ENCODE assay signal across 19 cellular contexts in the genomic region with DNA sequence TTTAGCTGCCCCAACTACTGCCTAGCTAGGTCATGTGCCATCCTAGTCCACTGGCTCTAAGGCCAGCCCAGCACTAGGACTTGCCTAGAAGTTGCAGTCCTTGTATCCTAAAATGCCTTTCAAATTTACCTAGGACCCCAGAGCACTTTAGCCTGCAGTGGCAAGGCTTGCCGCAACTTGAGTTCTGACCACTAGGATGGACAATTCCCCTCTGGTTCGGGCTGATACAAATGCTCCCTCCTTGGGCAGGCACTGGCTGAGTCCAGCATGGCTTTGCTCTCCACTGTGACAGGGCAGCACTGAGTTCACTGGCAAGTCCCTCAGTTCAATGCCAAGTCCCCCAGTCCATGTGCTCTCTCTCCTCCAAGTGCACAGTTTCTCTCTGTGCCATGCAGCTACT. TPM values are rescaled to one million over a fixed set of nuclear protein-coding genes. Genes with fewer than 3 reads are reported as not detected.
A peak's percentile ranks its signal among the peaks of the same experiment; 100 is the strongest.
DNase-seq lines count a peak whose midpoint lies in the region; ATAC-seq, FAIRE-seq and TF ChIP-seq lines count a peak whose summit lies in the region.
"Had no signal": no experiment of that assay in that cellular context is flagged by ENCODE, and none has a peak within 500 bp of the region (broad histone marks: within the 10 kb centered on the region; RNA-seq: fewer than 3 reads in every experiment).

No MANE protein-coding gene starts in this region.

- H3K4me1 ChIP-seq in H1 (replicated peaks in 1 of 4; ENCODE audit: control insufficient read depth in 3 of 4, insufficient read depth in 4 of 4, low read length in 3 of 4) (peaks cover 0 to 7% (median 4%) of the 10 kb centered on the region in 4 experiments; a peak in 5 of 7 replicates), neuronal stem cell (ENCODE audit: control insufficient read depth in 2 of 2, insufficient read depth in 1 of 2, low read depth in 1 of 2, low read length in 2 of 2) (no peaks in the 10 kb centered on the region)
- H3K4me1 ChIP-seq: Peyer's patch had no signal

- no peak for TF ChIP-seq POLR2A in H1 (IDR thresholded peaks at IDR 0.05; ENCODE audit: control extremely low read depth in 1 of 2, low read depth in 2 of 2, low read length in 2 of 2)

- peak; percentile 4; the same call in 1 of the 2 replicates for TF ChIP-seq CTCF in HFFc6 (IDR thresholded peaks at IDR 0.05)
- peak; percentile 25 to 61 (median 35); a peak in 3 of 4 replicates for TF ChIP-seq CTCF in H1 (IDR thresholded peaks at IDR 0.05; ENCODE audit: control extremely low read depth in 1 of 3, insufficient read depth in 1 of 3, low read depth in 1 of 3, low read length in 3 of 3)
- TF ChIP-seq CTCF in endothelial cell (IDR thresholded peaks at IDR 0.05; ENCODE audit: unreplicated experiment): no peak

- H3K27me3 ChIP-seq in H1 (replicated peaks in 1 of 4; ENCODE audit: control insufficient read depth in 3 of 4, extremely low read depth in 1 of 4, insufficient read depth in 3 of 4, low read length in 3 of 4) (no peaks in the 10 kb centered on the region), neuronal stem cell (ENCODE audit: control insufficient read depth in 3 of 3, insufficient read depth in 3 of 3, low read depth in 1 of 3, low read length in 3 of 3) (no peaks in the 10 kb centered on the region)
- H3K27me3 ChIP-seq: MG63, Peyer's patch had no signal

- CTCF ChIA-PET in H1 (lab: Charles Lee; ENCODE audit: partially characterized antibody): interaction anchor here (0.6 to 3.8 kb wide), 10 partner anchors 8 to 137 kb away, joined by 3 to 16 read pairs (median 4); partner anchors contain the start of genes TAOK2 and TMEM219

- H3K9me3 ChIP-seq in H1 (ENCODE audit: insufficient read depth in 2 of 2, low read depth in 1 of 2, low read length in 1 of 2) (no peaks in the 10 kb centered on the region), neuronal stem cell (replicated peaks in 1 of 2; ENCODE audit: control insufficient read depth in 2 of 2, insufficient read depth in 1 of 2, low read depth in 1 of 2, low read length in 2 of 2) (peaks cover 0 to 3% of the 10 kb centered on the region in 2 donors)
- H3K9me3 ChIP-seq: Peyer's patch had no signal

- no peak overlapping the region for H4K5ac ChIP-seq in H1 (ENCODE audit: insufficient read length, low read depth, low read length)

- H2BK12ac ChIP-seq in H1 (ENCODE audit: low read depth, low read length) (peak overlapping the region; percentile 45; the same call in 1 of the 2 replicates), neuronal stem cell (ENCODE audit: low read length) (no peak overlapping the region)

- H3K23ac ChIP-seq in H1 (ENCODE audit: insufficient read length) (no peak overlapping the region), neuronal stem cell (ENCODE audit: low read depth, low read length, poor library complexity) (no peak overlapping the region)

- H3K4ac ChIP-seq in H1 (replicated peaks; ENCODE audit: insufficient read length, low read depth, low read length) (no peak overlapping the region), neuronal stem cell (ENCODE audit: low read length) (no peak overlapping the region)

- ATAC-seq in GM18519 (IDR thresholded peaks at IDR 0.05; ENCODE audit: low FRiP score, unreplicated experiment): no peak

- H4K20me1 ChIP-seq in H1 (replicated peaks in 1 of 2; ENCODE audit: control insufficient read depth in 1 of 2, insufficient read depth in 2 of 2, low read length in 2 of 2): no peaks in the 10 kb centered on the region

- H3K79me2 ChIP-seq in H1 (ENCODE audit: control insufficient read depth in 1 of 2, insufficient read depth in 2 of 2, low read length in 2 of 2): no peaks in the 10 kb centered on the region

- no peak overlapping the region for H3K56ac ChIP-seq in H1 (replicated peaks; ENCODE audit: insufficient read length, low read depth, low read length)

- no peak; a peak in 1 of 4 replicates for TF ChIP-seq RAD21 in H1 (IDR thresholded peaks at IDR 0.05 in 1 of 2, conservative IDR thresholded peaks at IDR 0.05 in 1 of 2; ENCODE audit: low read depth in 2 of 2, low read length in 2 of 2)

- no peak overlapping the region for H3K14ac ChIP-seq in H1 (ENCODE audit: insufficient read length)
- H3K14ac ChIP-seq in neuronal stem cell (ENCODE audit: low read length): no peak overlapping the region

- H3K27ac ChIP-seq in H1 (ENCODE audit: low read depth, low read length) (no peak overlapping the region), neuronal stem cell (replicated peaks; ENCODE audit: low read length) (no peak overlapping the region)
- H3K27ac ChIP-seq: GM23248, Peyer's patch had no signal

- peak overlapping the region; percentile 63 for H2BK5ac ChIP-seq in H1 (ENCODE audit: low read depth, low read length)
- H2BK5ac ChIP-seq in neuronal stem cell (ENCODE audit: low read length): no peak overlapping the region

- no peak overlapping the region for H2BK20ac ChIP-seq in H1 (ENCODE audit: low read length)

- WGBS in H1 (ENCODE audit: extremely low coverage in 1 of 2, insufficient coverage in 1 of 2, insufficient read length in 1 of 2, insufficient replicate concordance in 2 of 2, low coverage in 1 of 2, low lambda C conversion rate in 2 of 2, missing lambda C conversion rate in 1 of 2), 2 experiments: 83% methylated on average over 2 of the region's 2 CpGs; no CpG with 5 or more reads in 1 of the 2 experiments
- WGBS in neuronal stem cell (ENCODE audit: extremely low coverage in 2 of 2, insufficient read length in 2 of 2, insufficient replicate concordance in 1 of 2), 2 donors: no CpG with 5 or more reads among the region's 2 CpGs

- H3K4me3 ChIP-seq in H1 (ENCODE audit: extremely low read depth in 1 of 4, insufficient read depth in 2 of 4, low read depth in 3 of 4, low read length in 4 of 4): no peak overlapping the region
- no peak overlapping the region for H3K4me3 ChIP-seq in neuronal stem cell (ENCODE audit: low read length in 2 of 2)
- H3K4me3 ChIP-seq: GM23248, MG63, Peyer's patch had no signal

- H2BK120ac ChIP-seq in H1 (replicated peaks; ENCODE audit: low read depth, low read length): no peak overlapping the region
- no peak overlapping the region for H2BK120ac ChIP-seq in neuronal stem cell (ENCODE audit: low read depth, low read length)

- H2AK5ac ChIP-seq in H1 (ENCODE audit: low read depth, low read length) (no peak overlapping the region), neuronal stem cell (ENCODE audit: low read depth, low read length) (no peak overlapping the region)

- peaks cover 4% of the 10 kb centered on the region for H3K9me3 Mint-ChIP-seq in HFFc6
- no peaks in the 10 kb centered on the region for H3K9me3 Mint-ChIP-seq in endothelial cell (ENCODE audit: unreplicated experiment)

- no peak for FAIRE-seq in H1 (lab: Jason Lieb, UNC)
- FAIRE-seq: GM12891, GM19239 had no signal

- H3K27me3 Mint-ChIP-seq in HFFc6 (ENCODE audit: insufficient read depth): peaks cover 2% of the 10 kb centered on the region
- no peaks in the 10 kb centered on the region for H3K27me3 Mint-ChIP-seq in endothelial cell (ENCODE audit: unreplicated experiment)

- H3K79me1 ChIP-seq in H1 (ENCODE audit: low read depth, low read length) (no peaks in the 10 kb centered on the region), neuronal stem cell (ENCODE audit: low read depth, low read length) (no peaks in the 10 kb centered on the region)

- TF ChIP-seq EP300 in H1 (IDR thresholded peaks at IDR 0.05; ENCODE audit: borderline replicate concordance in 1 of 2, low read depth in 2 of 2, low read length in 2 of 2): no peak

- 0 out of 2 replicates have a peak overlapping the region, but pooled peaks have one; percentile 6 for H2BK15ac ChIP-seq in H1 (ENCODE audit: low read length)
- no peak overlapping the region for H2BK15ac ChIP-seq in neuronal stem cell (ENCODE audit: low read length)

- H3K18ac ChIP-seq in H1 (ENCODE audit: extremely low read depth, low read length) (peak overlapping the region; percentile 44; the same call in 1 of the 2 replicates), neuronal stem cell (ENCODE audit: low read length) (peak overlapping the region; percentile 70)

- no peak overlapping the region for H4K8ac ChIP-seq in H1 (ENCODE audit: extremely low read depth, insufficient read depth, low read length)
- H4K8ac ChIP-seq in neuronal stem cell (ENCODE audit: low read depth, low read length): no peak overlapping the region

- H3K4me2 ChIP-seq in H1 (ENCODE audit: insufficient read depth in 1 of 2, low read depth in 2 of 2, low read length in 2 of 2): no peak overlapping the region
- H3K4me2 ChIP-seq in neuronal stem cell (ENCODE audit: insufficient read depth, low read length, poor library complexity, severe bottlenecking): no peak overlapping the region

- no peak overlapping the region for H3K4me3 Mint-ChIP-seq in HFFc6
- H3K4me3 Mint-ChIP-seq in endothelial cell (ENCODE audit: unreplicated experiment): no peak overlapping the region

- DNase-seq in ELF-1 (ENCODE audit: low read depth, low spot score) (peak; percentile 26), HFFc6 (no peak), H1 (ENCODE audit: low read depth in 1 of 2, low spot score in 2 of 2) (peak in 1 of 2 experiments; percentile 52), neuronal stem cell (ENCODE audit: low spot score) (no peak), NCI-H2171 (lab: John Stamatoyannopoulos, UW) (no peak), endothelial cell (ENCODE audit: low spot score) (no peak)
- DNase-seq: AML-193, DMS53, GM23248, MG63, NCI-H1105, NCI-H187, NCI-H446 treated with DMSO at 0.1 percent for 48 hours, NCI-H774, Right ventricle myocardium superior had no signal

- peak overlapping the region; percentile 88 for H4K91ac ChIP-seq in H1 (replicated peaks; ENCODE audit: insufficient read length, low read length)
- no peak overlapping the region for H4K91ac ChIP-seq in neuronal stem cell (ENCODE audit: low read depth, low read length, poor library complexity)

- H3K9ac ChIP-seq in H1 (replicated peaks in 1 of 4; ENCODE audit: extremely low read depth in 1 of 4, low read depth in 3 of 4, low read length in 3 of 4): no peak overlapping the region
- H3K9ac ChIP-seq in neuronal stem cell (ENCODE audit: low read depth, low read length, poor library complexity): peak overlapping the region; percentile 74
- H3K9ac ChIP-seq: GM23248 had no signal

- POLR2A ChIA-PET in H1 (lab: Charles Lee; ENCODE audit: partially characterized antibody): interaction anchor here (1.0 to 1.1 kb wide), 3 partner anchors 9 to 40 kb away, joined by 3 to 7 read pairs (median 3); partner anchors contain the start of gene TMEM219

- no peaks in the 10 kb centered on the region for H3K23me2 ChIP-seq in H1 (ENCODE audit: low read depth, low read length)

- H3K4me1 Mint-ChIP-seq in HFFc6 (ENCODE audit: low read depth): no peaks in the 10 kb centered on the region
- no peaks in the 10 kb centered on the region for H3K4me1 Mint-ChIP-seq in endothelial cell (ENCODE audit: unreplicated experiment)

- H3K27ac Mint-ChIP-seq in HFFc6: no peak overlapping the region
- no peak overlapping the region for H3K27ac Mint-ChIP-seq in endothelial cell (ENCODE audit: unreplicated experiment)

- H3K36me3 ChIP-seq in H1 (ENCODE audit: control insufficient read depth in 2 of 4, insufficient read depth in 4 of 4, low read length in 3 of 4): no peaks in the 10 kb centered on the region
- no peaks in the 10 kb centered on the region for H3K36me3 ChIP-seq in neuronal stem cell (replicated peaks in 1 of 2; ENCODE audit: control insufficient read depth in 2 of 2, insufficient read depth in 2 of 2, low read length in 2 of 2)
- H3K36me3 ChIP-seq: MG63, Peyer's patch had no signal

- peak overlapping the region; percentile 94 for H2AFZ ChIP-seq in H1 (ENCODE audit: low read length)
- no peak overlapping the region for H2AFZ ChIP-seq in neuronal stem cell (ENCODE audit: low read length)
- H2AFZ ChIP-seq: GM23248 had no signal

- H3K36me3 Mint-ChIP-seq in HFFc6 (ENCODE audit: low read depth) (no peaks in the 10 kb centered on the region; the same call in 1 of the 2 replicates), endothelial cell (ENCODE audit: low read depth, unreplicated experiment) (no peaks in the 10 kb centered on the region)

RNA-seq across cellular contexts. Expression of gene TMEM219, which starts 9.9 kb away (rescaled TPM):
- 100 to 1,000 TPM; 105 to 122 (median 110) TPM for total RNA-seq in HFFc6 (2021; fragmentation: NEBNext Ultra II Directional; extraction: Animal tissue kit (Norgen Biotek cat#: 25700))
- 60.2 and 64.9 TPM in 2 replicates for total RNA-seq in H1 (2021; fragmentation: NEBNext Ultra II Directional; extraction: Animal tissue kit (Norgen Biotek cat#: 25700))
- 116 and 150 TPM in 2 replicates for polyA plus RNA-seq in H1 (2011; rRNA removed)
- polyA plus RNA-seq in H1 (2011; cell fraction: cytosol; rRNA removed): 77.7 TPM
- polyA plus RNA-seq in H1 (2011; cell fraction: nucleus; rRNA removed): 113 TPM
- 64.5 to 81.2 TPM (median 72.6 TPM) in 4 replicates for polyA plus RNA-seq in H1 (2012, experiment 1 of 2)
- 121 TPM for polyA plus RNA-seq in H1 (2012, experiment 2 of 2)
- polyA plus RNA-seq in H1 (2013, experiment 1 of 2): 56.4 TPM
- 57.6 TPM for polyA plus RNA-seq in H1 (2013, experiment 2 of 2)
- polyA minus RNA-seq in H1 (2011; rRNA and poly(A)+ RNA removed): 31.1 and 35.0 TPM in 2 replicates
- 44.7 TPM for polyA minus RNA-seq in H1 (2011; cell fraction: cytosol; rRNA and poly(A)+ RNA removed)
- 37.2 TPM for polyA minus RNA-seq in H1 (2011; cell fraction: nucleus; rRNA and poly(A)+ RNA removed)
- polyA plus RNA-seq in neuronal stem cell (2013, experiment 1 of 2): 80.5 TPM
- polyA plus RNA-seq in neuronal stem cell (2013, experiment 2 of 2): 84.2 TPM
- total RNA-seq in endothelial cell (ENCODE audit: unreplicated experiment): 217 TPM

RNA-seq across cellular contexts. Expression of gene TAOK2, which starts 21.7 kb away (rescaled TPM):
- 10 to 100 TPM; 50.4 to 56.9 (median 53.0) TPM for total RNA-seq in HFFc6 (2021; fragmentation: NEBNext Ultra II Directional; extraction: Animal tissue kit (Norgen Biotek cat#: 25700))
- total RNA-seq in H1 (2021; fragmentation: NEBNext Ultra II Directional; extraction: Animal tissue kit (Norgen Biotek cat#: 25700)): 32.6 and 34.2 TPM in 2 replicates
- polyA plus RNA-seq in H1 (2011; rRNA removed): 13.5 and 18.0 TPM in 2 replicates
- polyA plus RNA-seq in H1 (2011; cell fraction: cytosol; rRNA removed): 20.1 TPM
- polyA plus RNA-seq in H1 (2011; cell fraction: nucleus; rRNA removed): 52.1 TPM
- 17.4 to 25.3 TPM (median 24.0 TPM) in 4 replicates for polyA plus RNA-seq in H1 (2012, experiment 1 of 2)
- 16.7 TPM for polyA plus RNA-seq in H1 (2012, experiment 2 of 2)
- 16.8 TPM for polyA plus RNA-seq in H1 (2013, experiment 1 of 2)
- polyA plus RNA-seq in H1 (2013, experiment 2 of 2): 16.0 TPM
- 19.1 and 19.9 TPM in 2 replicates for polyA minus RNA-seq in H1 (2011; rRNA and poly(A)+ RNA removed)
- polyA minus RNA-seq in H1 (2011; cell fraction: cytosol; rRNA and poly(A)+ RNA removed): 20.4 TPM
- 21.0 TPM for polyA minus RNA-seq in H1 (2011; cell fraction: nucleus; rRNA and poly(A)+ RNA removed)
- polyA plus RNA-seq in neuronal stem cell (2013, experiment 1 of 2): 19.9 TPM
- 19.4 TPM for polyA plus RNA-seq in neuronal stem cell (2013, experiment 2 of 2)
- total RNA-seq in endothelial cell (ENCODE audit: unreplicated experiment): 178 TPM

RNA-seq across cellular contexts. Expression of gene KCTD13, which starts 25.9 kb away (rescaled TPM):
- total RNA-seq in HFFc6 (2021; fragmentation: NEBNext Ultra II Directional; extraction: Animal tissue kit (Norgen Biotek cat#: 25700)): 10 to 100 TPM; 13.9 to 17.0 (median 16.1) TPM
- 10.8 and 12.3 TPM in 2 replicates for total RNA-seq in H1 (2021; fragmentation: NEBNext Ultra II Directional; extraction: Animal tissue kit (Norgen Biotek cat#: 25700))
- 9.2 and 14.0 TPM in 2 replicates for polyA plus RNA-seq in H1 (2011; rRNA removed)
- polyA plus RNA-seq in H1 (2011; cell fraction: cytosol; rRNA removed): 8.1 TPM
- 25.8 TPM for polyA plus RNA-seq in H1 (2011; cell fraction: nucleus; rRNA removed)
- 9.4 to 12.3 TPM (median 11.3 TPM) in 4 replicates for polyA plus RNA-seq in H1 (2012, experiment 1 of 2)
- 8.0 TPM for polyA plus RNA-seq in H1 (2012, experiment 2 of 2)
- polyA plus RNA-seq in H1 (2013, experiment 1 of 2): 10.2 TPM
- polyA plus RNA-seq in H1 (2013, experiment 2 of 2): 8.2 TPM
- polyA minus RNA-seq in H1 (2011; rRNA and poly(A)+ RNA removed): 4.2 and 6.4 TPM in 2 replicates
- polyA minus RNA-seq in H1 (2011; cell fraction: cytosol; rRNA and poly(A)+ RNA removed): 5.6 TPM
- 10.5 TPM for polyA minus RNA-seq in H1 (2011; cell fraction: nucleus; rRNA and poly(A)+ RNA removed)
- polyA plus RNA-seq in neuronal stem cell (2013, experiment 1 of 2): 14.0 TPM
- 13.4 TPM for polyA plus RNA-seq in neuronal stem cell (2013, experiment 2 of 2)
- total RNA-seq in endothelial cell (ENCODE audit: unreplicated experiment): 25.8 TPM

RNA-seq across cellular contexts. Expression of gene HIRIP3, which starts 43.5 kb away (rescaled TPM):
- total RNA-seq in HFFc6 (2021; fragmentation: NEBNext Ultra II Directional; extraction: Animal tissue kit (Norgen Biotek cat#: 25700)): 10 to 100 TPM in 5 of 6 experiments, 1 to 10 TPM in 1; 9.8 to 14.4 (median 13.4) TPM
- total RNA-seq in H1 (2021; fragmentation: NEBNext Ultra II Directional; extraction: Animal tissue kit (Norgen Biotek cat#: 25700)): 17.7 and 18.5 TPM in 2 replicates
- 11.9 and 14.0 TPM in 2 replicates for polyA plus RNA-seq in H1 (2011; rRNA removed)
- 12.8 TPM for polyA plus RNA-seq in H1 (2011; cell fraction: cytosol; rRNA removed)
- 15.7 TPM for polyA plus RNA-seq in H1 (2011; cell fraction: nucleus; rRNA removed)
- 12.4 to 18.3 TPM (median 16.7 TPM) in 4 replicates for polyA plus RNA-seq in H1 (2012, experiment 1 of 2)
- polyA plus RNA-seq in H1 (2012, experiment 2 of 2): 7.1 TPM
- 13.8 TPM for polyA plus RNA-seq in H1 (2013, experiment 1 of 2)
- 12.4 TPM for polyA plus RNA-seq in H1 (2013, experiment 2 of 2)
- 2.1 and 3.8 TPM in 2 replicates for polyA minus RNA-seq in H1 (2011; rRNA and poly(A)+ RNA removed)
- polyA minus RNA-seq in H1 (2011; cell fraction: cytosol; rRNA and poly(A)+ RNA removed): 5.5 TPM
- polyA minus RNA-seq in H1 (2011; cell fraction: nucleus; rRNA and poly(A)+ RNA removed): 5.2 TPM
- 16.5 TPM for polyA plus RNA-seq in neuronal stem cell (2013, experiment 1 of 2)
- polyA plus RNA-seq in neuronal stem cell (2013, experiment 2 of 2): 17.3 TPM
- total RNA-seq in endothelial cell (ENCODE audit: unreplicated experiment): 5.2 TPM

RNA-seq across cellular contexts. Expression of gene INO80E, which starts 44.1 kb away (rescaled TPM):
- 10 to 100 TPM; 61.0 to 77.4 (median 73.8) TPM for total RNA-seq in HFFc6 (2021; fragmentation: NEBNext Ultra II Directional; extraction: Animal tissue kit (Norgen Biotek cat#: 25700))
- total RNA-seq in H1 (2021; fragmentation: NEBNext Ultra II Directional; extraction: Animal tissue kit (Norgen Biotek cat#: 25700)): 91.2 and 92.7 TPM in 2 replicates
- 43.0 and 110 TPM in 2 replicates for polyA plus RNA-seq in H1 (2011; rRNA removed)
- polyA plus RNA-seq in H1 (2011; cell fraction: cytosol; rRNA removed): 48.7 TPM
- 55.1 TPM for polyA plus RNA-seq in H1 (2011; cell fraction: nucleus; rRNA removed)
- 68.1 to 75.5 TPM (median 72.4 TPM) in 4 replicates for polyA plus RNA-seq in H1 (2012, experiment 1 of 2)
- 83.4 TPM for polyA plus RNA-seq in H1 (2012, experiment 2 of 2)
- polyA plus RNA-seq in H1 (2013, experiment 1 of 2): 70.3 TPM
- 69.2 TPM for polyA plus RNA-seq in H1 (2013, experiment 2 of 2)
- 10.5 and 12.6 TPM in 2 replicates for polyA minus RNA-seq in H1 (2011; rRNA and poly(A)+ RNA removed)
- 27.1 TPM for polyA minus RNA-seq in H1 (2011; cell fraction: cytosol; rRNA and poly(A)+ RNA removed)
- polyA minus RNA-seq in H1 (2011; cell fraction: nucleus; rRNA and poly(A)+ RNA removed): 19.5 TPM
- 48.2 TPM for polyA plus RNA-seq in neuronal stem cell (2013, experiment 1 of 2)
- 47.3 TPM for polyA plus RNA-seq in neuronal stem cell (2013, experiment 2 of 2)
- 94.4 TPM for total RNA-seq in endothelial cell (ENCODE audit: unreplicated experiment)
